ENCODE assay signal across 8 cellular contexts in genomic region chr16:10577305-10578202, GRCh38. TPM values are rescaled to one million over a fixed set of nuclear protein-coding genes. Genes with fewer than 3 reads are reported as not detected.
A peak's percentile ranks its signal among the peaks of the same experiment; 100 is the strongest.
DNase-seq lines count a peak whose midpoint lies in the region; ATAC-seq and TF ChIP-seq lines count a peak whose summit lies in the region.

No MANE protein-coding gene starts in this region.

- no peak for TF ChIP-seq POLR2A in breast epithelium (IDR thresholded peaks at IDR 0.05)

- H3K9me3 Mint-ChIP-seq in MCF 10A (ENCODE audit: unreplicated experiment) = no peaks in the 10 kb centered on the region
- H3K9me3 Mint-ChIP-seq in endodermal cell = no peaks in the 10 kb centered on the region

- ATAC-seq in mucosa of descending colon = peak; percentile 18
- no peak for ATAC-seq in aorta (ENCODE audit: low FRiP score)

- peak overlapping the region; percentile 89 to 99 for H3K27ac ChIP-seq in breast epithelium
- H3K27ac ChIP-seq in endodermal cell (ENCODE audit: low read depth, low read length) = no peak overlapping the region
- peak overlapping the region; percentile 59 to 82 for H3K27ac ChIP-seq in aorta (ENCODE audit: low read depth in 1 of 2, low read length in 2 of 2)

- 80 to 87% methylated on average over 4 to 17 of the region's 17 CpGs for WGBS in endodermal cell (ENCODE audit: insufficient coverage in 1 of 2, insufficient read length in 1 of 2), 2 experiments
- 4 to 6% methylated on average over 17 of the region's 17 CpGs for WGBS in aorta, 2 donors

- no peak overlapping the region for H3K27ac Mint-ChIP-seq in MCF 10A (ENCODE audit: low read depth, unreplicated experiment)
- H3K27ac Mint-ChIP-seq in endodermal cell = no peak overlapping the region

- TF ChIP-seq CTCF in breast epithelium (IDR thresholded peaks at IDR 0.05) (no peak), MCF 10A (IDR thresholded peaks at IDR 0.05; ENCODE audit: unreplicated experiment) (no peak), endodermal cell (conservative IDR thresholded peaks at IDR 0.05) (no peak), mucosa of descending colon (IDR thresholded peaks at IDR 0.05) (no peak)

- no peak for DNase-seq in breast epithelium (ENCODE audit: low spot score in 2 of 2)
- DNase-seq in MCF 10A (ENCODE audit: unreplicated experiment) = no peak
- peak; percentile 65 for DNase-seq in endodermal cell
- peak in 2 of 3 donors; percentile 49 to 62 for DNase-seq in mucosa of descending colon
- DNase-seq in aorta = no peak
- DNase-seq in superior temporal gyrus (ENCODE audit: extremely low spot score) = no peak
- no peak for DNase-seq in NCI-H1436 treated with DMSO at 0.1 percent for 48 hours (lab: John Stamatoyannopoulos, UW)
- DNase-seq in NK-92 treated with Interleukin-12 subunit alpha and Interleukin-12 subunit beta, amount 100 ng/mL, for 24 hours (lab: John Stamatoyannopoulos, UW) = no peak

- H3K9ac ChIP-seq in endodermal cell (ENCODE audit: extremely low read depth, low read length, poor library complexity, severe bottlenecking) = no peak overlapping the region

- H3K36me3 ChIP-seq in breast epithelium = no peaks in the 10 kb centered on the region
- no peaks in the 10 kb centered on the region for H3K36me3 ChIP-seq in endodermal cell (ENCODE audit: control insufficient read depth, insufficient read depth, low read length)
- no peaks in the 10 kb centered on the region for H3K36me3 ChIP-seq in mucosa of descending colon (ENCODE audit: low read depth)
- no peaks in the 10 kb centered on the region for H3K36me3 ChIP-seq in aorta (ENCODE audit: control insufficient read depth in 1 of 2, insufficient read depth in 2 of 2, low read length in 1 of 2)

- BruUV-seq in MCF 10A (replicated peaks; lab: Mats Ljungman, UMichigan) = no TSS peak

- peaks cover 16 to 17% of the 10 kb centered on the region in 2 donors for H3K4me1 ChIP-seq in breast epithelium
- H3K4me1 ChIP-seq in endodermal cell (ENCODE audit: control insufficient read depth, insufficient read depth, low read length) = no peaks in the 10 kb centered on the region
- H3K4me1 ChIP-seq in mucosa of descending colon (ENCODE audit: low read depth) = peaks cover 26% of the 10 kb centered on the region
- H3K4me1 ChIP-seq in aorta (ENCODE audit: control insufficient read depth in 1 of 2, insufficient read depth in 2 of 2, low read length in 2 of 2) = no peaks in the 10 kb centered on the region

- H3K4me3 Mint-ChIP-seq in MCF 10A (ENCODE audit: unreplicated experiment) (no peak overlapping the region), endodermal cell (no peak overlapping the region)

- H3K36me3 Mint-ChIP-seq in MCF 10A (ENCODE audit: insufficient read depth, unreplicated experiment) = no peaks in the 10 kb centered on the region
- no peaks in the 10 kb centered on the region for H3K36me3 Mint-ChIP-seq in endodermal cell (ENCODE audit: low read depth)

- H3K27me3 Mint-ChIP-seq in MCF 10A (ENCODE audit: insufficient read depth, unreplicated experiment) = no peaks in the 10 kb centered on the region
- peaks cover 11% of the 10 kb centered on the region for H3K27me3 Mint-ChIP-seq in endodermal cell (ENCODE audit: insufficient read depth)

- CTCF ChIA-PET in MCF 10A (lab: Yijun Ruan, JAX) = interaction anchor here (2.1 to 2.9 kb wide), 2 partner anchors 12 to 341 kb away, joined by 6 to 8 read pairs; no protein-coding TSS in a partner anchor

- H3K4me3 ChIP-seq in breast epithelium = peak overlapping the region in 2 of 3 donors; percentile 79 to 100
- no peak overlapping the region for H3K4me3 ChIP-seq in endodermal cell (ENCODE audit: low read length)
- no peak overlapping the region for H3K4me3 ChIP-seq in mucosa of descending colon
- peak overlapping the region in 1 of 2 donors; percentile 10 for H3K4me3 ChIP-seq in aorta (ENCODE audit: low read length in 2 of 2)

- intact Hi-C loops in breast epithelium (cut with DNase I; ENCODE audit: low total_unique reads) = no loop called here
- intact Hi-C loops in MCF 10A (cut with micrococcal nuclease) = no loop called here
- intact Hi-C loops in mucosa of descending colon (cut with DNase I, micrococcal nuclease) = no loop called here
- intact Hi-C loops in aorta (cut with DNase I) = loop anchor here in 1 of 2 donors (5.0 kb wide), 1 partner anchor 55 kb away; no protein-coding TSS in a partner anchor

- POLR2A ChIA-PET in MCF 10A (lab: Yijun Ruan, JAX) = no interaction called here

- H3K4me1 Mint-ChIP-seq in MCF 10A (ENCODE audit: insufficient read depth, unreplicated experiment) (peaks cover 16% of the 10 kb centered on the region), endodermal cell (peaks cover 25% of the 10 kb centered on the region)

- H3K9me3 ChIP-seq in breast epithelium (no peaks in the 10 kb centered on the region), endodermal cell (ENCODE audit: control insufficient read depth, low read length) (no peaks in the 10 kb centered on the region), mucosa of descending colon (no peaks in the 10 kb centered on the region), aorta (ENCODE audit: control insufficient read depth, low read length) (no peaks in the 10 kb centered on the region)

- H3K27me3 ChIP-seq in breast epithelium (no peaks in the 10 kb centered on the region), endodermal cell (ENCODE audit: control insufficient read depth, insufficient read depth, low read length, poor library complexity, severe bottlenecking) (no peaks in the 10 kb centered on the region), aorta (ENCODE audit: control insufficient read depth in 1 of 2, insufficient read depth in 2 of 2, low read length in 1 of 2) (no peaks in the 10 kb centered on the region)

RNA-seq across cellular contexts. Expression of gene EMP2, which starts 2.8 kb away (rescaled TPM):
- total RNA-seq in breast epithelium (10 to 100 TPM; 46.9 to 69.2 (median 66.0) TPM), MCF 10A (2022) (1.7 and 4.8 TPM in 2 replicates), endodermal cell (10 to 100 TPM; 19.0 to 20.7 TPM), mucosa of descending colon (10 to 100 TPM; 73.0 to 92.9 (median 84.3) TPM), aorta (100 to 1,000 TPM; 133 to 143 TPM)
- 21.1 TPM for polyA plus RNA-seq in endodermal cell (2013, experiment 1 of 2)
- polyA plus RNA-seq in endodermal cell (2013, experiment 2 of 2) = 20.1 TPM
- polyA plus RNA-seq in aorta = 10 to 100 TPM; 18.9 to 52.6 TPM

Comparison
In these comparisons a context has a peak if more than half of its experiments do, and no peak if none do; other contexts are left out.
1. DNase-seq: peak in endodermal cell (single experiment) and mucosa of descending colon (2 of 3); none in breast epithelium (0 of 2), MCF 10A (single experiment), aorta (0 of 2), superior temporal gyrus (single experiment), NCI-H1436 treated with DMSO at 0.1 percent for 48 hours (single experiment) and NK-92 treated with Interleukin-12 subunit alpha and Interleukin-12 subunit beta, amount 100 ng/mL, for 24 hours (single experiment).
2. H3K4me3 ChIP-seq: peak in breast epithelium (2 of 3); none in endodermal cell (single experiment) and mucosa of descending colon (single experiment).